Comparison of ENCODE assay signal across 16 cellular contexts in genomic region chr20:1861347-1861987, GRCh38. TPM values are rescaled to one million over a fixed set of nuclear protein-coding genes. Genes with fewer than 3 reads are reported as not detected.
A peak's percentile ranks its signal among the peaks of the same experiment; 100 is the strongest.
DNase-seq lines count a peak whose midpoint lies in the region; ATAC-seq and TF ChIP-seq lines count a peak whose summit lies in the region.
"Had no signal": no experiment of that assay in that cellular context is flagged by ENCODE, and none has a peak within 500 bp of the region (broad histone marks: within the 10 kb centered on the region; RNA-seq: fewer than 3 reads in every experiment).

No MANE protein-coding gene starts in this region.

- H3K36me3 ChIP-seq in A673 (ENCODE audit: insufficient read depth, low read length, poor library complexity, severe bottlenecking), result no peaks in the 10 kb centered on the region
- no peaks in the 10 kb centered on the region for H3K36me3 ChIP-seq in SJCRH30
- H3K36me3 ChIP-seq in fibroblast of lung (ENCODE audit: control insufficient read depth, insufficient read depth, low read length), result no peaks in the 10 kb centered on the region
- H3K36me3 ChIP-seq: SJSA1, tibial artery had no signal

- H3K4me2 ChIP-seq in fibroblast of lung (ENCODE audit: extremely low read depth, insufficient read depth, low read length), result no peak overlapping the region

- H3K79me2 ChIP-seq in fibroblast of lung (ENCODE audit: control insufficient read depth, insufficient read depth, low read length), result no peaks in the 10 kb centered on the region

- no peaks in the 10 kb centered on the region for H4K20me1 ChIP-seq in fibroblast of lung (ENCODE audit: control insufficient read depth, extremely low read depth, insufficient read depth, low read length)

- DNase-seq in A673 (ENCODE audit: low spot score) (no peak), SJCRH30 (peak in 1 of 2 experiments; percentile 15), fibroblast of lung (ENCODE audit: low read depth in 2 of 2) (peak; percentile 34 to 47), myocyte (ENCODE audit: low read depth) (peak; percentile 21), ACHN (no peak)
- DNase-seq in central memory CD4-positive, alpha-beta T cell, result no peak
- DNase-seq: activated CD4-positive, alpha-beta T cell treated with anti-CD3 and anti-CD28 coated beads, Interleukin-2, amount 50 U/mL, for 1 hour; activated T-cell treated with anti-CD3 and anti-CD28 coated beads, Interleukin-2, amount 50 U/mL, for 48 hours; dermis blood vessel endothelial cell; H7; NCI-H1105 treated with DMSO at 0.1 percent for 48 hours; NK-92 treated with Interleukin-12 subunit alpha and Interleukin-12 subunit beta, amount 100 ng/mL, for 24 hours; tibial artery had no signal

- H3K27me3 ChIP-seq in A673 (replicated peaks; ENCODE audit: insufficient read depth, low read depth, low read length, poor library complexity) (no peaks in the 10 kb centered on the region), SJCRH30 (no peaks in the 10 kb centered on the region), fibroblast of lung (ENCODE audit: control insufficient read depth, insufficient read depth, low read length) (peaks cover 5% of the 10 kb centered on the region)

- H3K9me3 ChIP-seq in A673 (ENCODE audit: low read depth, low read length, poor library complexity, severe bottlenecking) (no peaks in the 10 kb centered on the region), SJCRH30 (replicated peaks) (no peaks in the 10 kb centered on the region), fibroblast of lung (ENCODE audit: control insufficient read depth, insufficient read depth, low read depth, low read length) (no peaks in the 10 kb centered on the region)
- H3K9me3 ChIP-seq: SJSA1, tibial artery had no signal

- no peak overlapping the region for H3K9ac ChIP-seq in fibroblast of lung (ENCODE audit: insufficient read depth, low read length)

- CTCF ChIA-PET in A673 (lab: Charles Lee), result no interaction called here

- H3K27ac ChIP-seq in A673 (ENCODE audit: low read depth, low read length, poor library complexity, severe bottlenecking) (peak overlapping the region; percentile 33), SJCRH30 (peak overlapping the region; percentile 20; the same call in 1 of the 2 replicates), fibroblast of lung (ENCODE audit: insufficient read depth, low read length) (no peak overlapping the region)
- H3K27ac ChIP-seq: SJSA1, tibial artery had no signal

- ATAC-seq in GM21825 (IDR thresholded peaks at IDR 0.05; ENCODE audit: unreplicated experiment) (no peak), HG03135 (IDR thresholded peaks at IDR 0.05; ENCODE audit: unreplicated experiment) (no peak)

- no TSS peak for BruUV-seq in A673 (replicated peaks; lab: Mats Ljungman, UMichigan)

- POLR2A ChIA-PET in A673 (lab: Charles Lee; ENCODE audit: low non-redundant PET), result no interaction called here

- H3K4me1 ChIP-seq in A673 (ENCODE audit: insufficient read depth, low read length, poor library complexity, severe bottlenecking) (peaks cover 60% of the 10 kb centered on the region), SJCRH30 (no peaks in the 10 kb centered on the region), fibroblast of lung (ENCODE audit: control insufficient read depth, extremely low read depth, insufficient read depth, low read length) (peaks cover 3% of the 10 kb centered on the region)
- H3K4me1 ChIP-seq: SJSA1, tibial artery had no signal

- no peak overlapping the region for H2AFZ ChIP-seq in fibroblast of lung (ENCODE audit: low read length)

- TF ChIP-seq CTCF in A673 (conservative IDR thresholded peaks at IDR 0.05; ENCODE audit: low read depth, low read length) (no peak), fibroblast of lung (conservative IDR thresholded peaks at IDR 0.05 in 1 of 2, IDR thresholded peaks at IDR 0.05 in 1 of 2; ENCODE audit: low read depth in 1 of 2, low read length in 2 of 2) (no peak)

- H3K4me3 ChIP-seq in A673 (ENCODE audit: low read depth, low read length, poor library complexity, severe bottlenecking), result no peak overlapping the region
- no peak overlapping the region for H3K4me3 ChIP-seq in SJCRH30
- H3K4me3 ChIP-seq in fibroblast of lung (replicated peaks in 1 of 4; ENCODE audit: control extremely low read depth in 1 of 4, insufficient read depth in 1 of 4, low read depth in 3 of 4, low read length in 4 of 4), result no peak overlapping the region
- H3K4me3 ChIP-seq: SJSA1, tibial artery had no signal

- intact Hi-C loops in A673 (cut with micrococcal nuclease; ENCODE audit: unreplicated experiment), result no loop called here

- in situ Hi-C loops in ACHN (cut with HindIII; ENCODE audit: low pct_ligation_motif_present, low pct_unique_long_range_greater_than_20kb, low sequenced_read_pairs), result no loop called here

RNA-seq across cellular contexts. Expression of gene SIRPA, which starts 33.7 kb away (rescaled TPM):
- total RNA-seq in A673 (2021) (81.0 and 81.2 TPM in 2 replicates), fibroblast of lung (14.1 and 25.1 TPM in 2 replicates), myocyte (2.9 and 5.3 TPM in 2 replicates)
- 0.93 and 1.4 TPM in 2 replicates for total RNA-seq in SJCRH30 (2014; rRNA removed; shearing (Covaris generic))
- polyA plus RNA-seq in fibroblast of lung, result 26.6 and 50.5 TPM in 2 replicates
- polyA plus RNA-seq in fibroblast of lung (2012), result 35.2 and 60.9 TPM in 2 replicates
- 75.8 and 131 TPM in 2 replicates for polyA minus RNA-seq in fibroblast of lung (ENCODE audit: low replicate concordance)
- 19.2 TPM for polyA plus RNA-seq in myocyte (2012)

Comparison
In these comparisons a context has a peak if more than half of its experiments do, and no peak if none do; other contexts are left out.
1. DNase-seq: peak in fibroblast of lung (2 of 2) and myocyte (single experiment); none in A673 (single experiment), central memory CD4-positive, alpha-beta T cell (single experiment) and ACHN (single experiment).